ENCODE assay signal across 15 cellular contexts in the genomic region with DNA sequence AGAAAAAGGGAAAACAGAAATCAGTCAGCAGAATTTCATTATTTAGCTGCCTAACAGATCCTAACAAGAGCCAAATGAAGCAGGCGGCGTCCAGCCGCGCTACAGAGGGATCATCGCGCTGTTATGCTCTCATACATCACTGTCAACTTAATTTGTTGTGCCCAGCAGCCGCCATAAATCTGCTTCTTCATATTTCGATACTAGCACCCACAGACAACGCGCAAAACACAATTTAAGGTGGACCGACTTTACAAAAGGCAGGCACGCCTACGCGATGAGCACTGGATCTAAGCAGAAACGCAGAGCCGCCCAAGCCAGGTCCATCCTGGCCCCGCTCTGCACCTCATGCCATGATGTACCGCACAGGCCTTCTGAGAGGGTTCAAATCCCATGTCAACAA.
"Had no signal": no experiment of that assay in that cellular context is flagged by ENCODE, and none has a peak within 500 bp of the region (broad histone marks: within the 10 kb centered on the region; RNA-seq: fewer than 3 reads in every experiment).

No MANE protein-coding gene starts in this region.

- ATAC-seq: activated T-helper 17 cell treated with anti-CD3 and anti-CD28 coated beads, Interleukin-2, amount 50 U/mL, for 72 hours; gastroesophageal sphincter; psoas muscle had no signal

- H3K9me3 ChIP-seq: gastroesophageal sphincter, neutrophil, psoas muscle, thyroid gland, vagina had no signal

- H3K9me3 Mint-ChIP-seq: activated CD4-positive, alpha-beta T cell treated with anti-CD3 and anti-CD28 coated beads, Interleukin-2, amount 10 ng/mL, durations not matched to agents 7 days and 5 days; activated naive CD4-positive, alpha-beta T cell treated with anti-CD3 and anti-CD28 coated beads for 36 hours; activated T-helper 17 cell treated with anti-CD3 and anti-CD28 coated beads, Interleukin-2, amount 50 U/mL, for 72 hours had no signal

- H3K4me3 ChIP-seq: gastroesophageal sphincter, psoas muscle, thyroid gland, vagina had no signal

- H3K27me3 ChIP-seq: gastroesophageal sphincter, neutrophil, thyroid gland, vagina had no signal

- H3K27ac ChIP-seq: gastroesophageal sphincter, neutrophil, psoas muscle, thyroid gland, vagina, VCaP had no signal

- H3K27me3 Mint-ChIP-seq: activated CD4-positive, alpha-beta T cell treated with anti-CD3 and anti-CD28 coated beads, Interleukin-2, amount 10 ng/mL, durations not matched to agents 7 days and 5 days; activated T-helper 17 cell treated with anti-CD3 and anti-CD28 coated beads, Interleukin-2, amount 50 U/mL, for 72 hours had no signal

- H3K4me1 ChIP-seq: vagina had no signal

- DNase-seq: activated CD4-positive, alpha-beta T cell treated with anti-CD3 and anti-CD28 coated beads, Interleukin-2, amount 10 ng/mL, durations not matched to agents 7 days and 5 days; activated naive CD4-positive, alpha-beta T cell treated with anti-CD3 and anti-CD28 coated beads for 36 hours; activated T-cell treated with anti-CD3 and anti-CD28 coated beads for 4 hours; central memory CD4-positive, alpha-beta T cell; cortex of kidney; effector memory CD4-positive, alpha-beta T cell; psoas muscle; stimulated activated CD4-positive, alpha-beta T cell treated with anti-CD3 and anti-CD28 coated beads, Interleukin-4, amount 100 ng/mL, for 1 hour; T-helper 1 cell; thyroid gland had no signal

- H3K4me3 Mint-ChIP-seq: activated CD4-positive, alpha-beta T cell treated with anti-CD3 and anti-CD28 coated beads, Interleukin-2, amount 10 ng/mL, durations not matched to agents 7 days and 5 days; activated naive CD4-positive, alpha-beta T cell treated with anti-CD3 and anti-CD28 coated beads for 36 hours had no signal

- H3K27ac Mint-ChIP-seq: activated CD4-positive, alpha-beta T cell treated with anti-CD3 and anti-CD28 coated beads, Interleukin-2, amount 10 ng/mL, durations not matched to agents 7 days and 5 days; activated naive CD4-positive, alpha-beta T cell treated with anti-CD3 and anti-CD28 coated beads for 36 hours had no signal
